ENCODE assay signal across 24 cellular contexts in the genomic region with DNA sequence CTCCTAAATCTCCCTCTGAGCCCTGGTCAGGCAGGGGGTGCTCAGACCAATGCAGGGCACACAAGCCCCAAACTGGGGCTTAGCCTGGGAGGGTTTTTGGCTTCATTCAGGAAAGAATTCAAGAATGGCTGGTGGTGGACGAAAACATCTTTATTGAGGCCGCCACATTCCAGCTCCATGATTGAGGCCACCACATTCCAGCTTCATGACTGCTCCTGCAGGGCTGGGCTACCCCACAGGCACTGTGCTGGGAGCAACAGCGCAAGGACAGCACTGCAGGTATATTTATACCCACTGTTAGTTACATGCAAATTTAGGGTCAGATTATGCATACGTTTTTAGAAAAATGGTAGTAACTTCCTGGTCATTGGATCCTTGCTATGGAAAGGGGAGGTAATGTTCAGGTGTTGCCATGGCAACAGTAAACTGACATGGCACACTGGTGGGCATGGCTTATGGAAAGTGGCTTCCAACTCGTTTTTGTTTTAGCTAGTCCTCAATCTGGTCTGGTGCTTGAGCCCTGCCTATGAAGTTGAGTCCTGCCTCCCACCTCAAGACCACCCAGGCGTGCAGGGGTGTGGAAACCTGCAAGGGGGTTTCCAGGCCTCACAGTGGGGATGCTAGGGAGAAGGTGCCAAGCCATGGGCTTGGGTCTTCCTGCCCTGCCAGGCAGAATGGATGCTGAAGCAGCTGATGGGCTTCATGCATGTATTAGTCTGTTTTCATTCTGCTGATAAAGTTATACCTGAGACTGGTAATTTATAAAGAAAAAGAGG.
"Had no signal": no experiment of that assay in that cellular context is flagged by ENCODE, and none has a peak within 500 bp of the region (broad histone marks: within the 10 kb centered on the region; RNA-seq: fewer than 3 reads in every experiment).

No MANE protein-coding gene starts in this region.

- ATAC-seq: activated CD4-positive, CD25-positive, alpha-beta regulatory T cell treated with anti-CD3 and anti-CD28 coated beads, Interleukin-2, amount 50 U/mL, for 24 hours; esophagus mucosa; naive thymus-derived CD8-positive, alpha-beta T cell; stimulated activated naive B cell treated with anti-CD40 and anti-IgM and Interleukin-4, amounts not matched to agents 10 μg/mL and 1 μg/mL and 100 μg/mL, for 72 hours; T-cell had no signal

- DNase-seq: activated CD4-positive, alpha-beta T cell treated with anti-CD3 and anti-CD28 coated beads for 48 hours; activated CD4-positive, alpha-beta T cell treated with anti-CD3 and anti-CD28 coated beads, Interleukin-2, amount 50 U/mL, for 48 hours; activated CD8-positive, alpha-beta memory T cell treated with anti-CD3 and anti-CD28 coated beads for 24 hours; activated gamma-delta T cell; activated naive CD4-positive, alpha-beta T cell treated with anti-CD3 and anti-CD28 coated beads, Interleukin-2, amount 10 ng/mL, durations not matched to agents 7 days and 5 days; activated naive CD8-positive, alpha-beta T cell treated with anti-CD3 and anti-CD28 coated beads, Interleukin-2, amount 10 ng/mL, durations not matched to agents 7 days and 5 days; activated T-cell treated with anti-CD3 and anti-CD28 coated beads, Interleukin-2, amount 50 U/mL, for 24 hours; brain microvascular endothelial cell; caudate nucleus; foreskin fibroblast; heart left ventricle; hypothalamus; immature natural killer cell; occipital lobe; stimulated activated CD4-positive, alpha-beta T cell treated with anti-CD3 and anti-CD28 coated beads, Interleukin-15, amount 100 ng/mL, for 24 hours; stimulated activated CD4-positive, alpha-beta T cell treated with anti-CD3 and anti-CD28 coated beads, Interleukin-2, amount 100 ng/mL, for 24 hours; stimulated activated naive B cell treated with anti-CD40 and anti-IgM and Interleukin-4, amounts not matched to agents 10 μg/mL and 1 μg/mL and 100 μg/mL, for 72 hours; stomach; T-cell; thyroid gland; upper lobe of left lung had no signal
